ENCODE assay signal across 1 cellular context in the genomic region with DNA sequence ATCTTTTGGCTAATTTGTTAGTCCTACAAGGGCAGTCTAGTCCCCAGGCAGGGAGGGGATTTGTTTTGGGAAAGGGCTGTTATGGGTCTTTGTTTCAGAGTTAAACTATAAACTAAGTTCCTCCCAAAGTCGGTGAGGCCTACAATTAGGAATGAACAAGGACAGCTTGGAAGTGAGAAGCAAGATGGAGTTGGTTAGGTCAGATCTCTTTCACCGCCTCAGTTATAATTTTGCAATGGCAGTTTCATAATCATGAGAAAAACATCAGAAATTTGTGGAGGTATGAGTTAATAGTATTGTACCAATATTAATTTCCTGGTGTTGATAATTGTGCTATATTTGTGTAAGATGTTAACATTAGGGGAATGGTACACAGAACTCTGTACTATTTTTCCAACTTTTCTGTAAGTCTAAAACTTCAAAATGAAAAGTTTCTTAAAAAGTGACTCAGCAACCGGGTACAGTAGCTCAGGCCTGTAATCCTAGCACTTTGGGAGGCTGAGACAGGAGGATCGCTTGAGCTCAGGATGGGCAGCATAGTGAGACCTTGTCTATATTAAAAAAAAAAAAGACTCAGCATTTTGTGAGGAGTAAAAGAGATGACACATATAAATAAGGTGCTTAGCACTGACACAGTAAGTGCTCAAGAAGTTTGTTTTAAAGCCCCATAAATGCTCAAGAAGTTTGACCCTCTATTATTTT.
A peak's percentile ranks its signal among the peaks of the same experiment; 100 is the strongest.
TF ChIP-seq lines count a peak whose summit lies in the region.

No MANE protein-coding gene starts in this region.

TF ChIP-seq in K562, 482 proteins besides CTCF, POLR2A, EP300 and RAD21 (continued from another document and continues in another):
- TF ChIP-seq HMBOX1 (IDR thresholded peaks at IDR 0.05) (no peak), YBX1 (IDR thresholded peaks at IDR 0.05) (no peak), SLC30A9 (CRISPR knock-in tag; IDR thresholded peaks at IDR 0.05) (no peak), ZNF311 (CRISPR knock-in tag; IDR thresholded peaks at IDR 0.05) (no peak), KDM1A (IDR thresholded peaks at IDR 0.05) (no peak), TFE3 (CRISPR knock-in tag; IDR thresholded peaks at IDR 0.05) (no peak), KAT2B (IDR thresholded peaks at IDR 0.05; ENCODE audit: low read depth, low read length) (no peak), ARID4B (CRISPR knock-in tag; IDR thresholded peaks at IDR 0.05) (no peak), NR4A1 (CRISPR knock-in tag; IDR thresholded peaks at IDR 0.05) (no peak), NR4A1 (tag; IDR thresholded peaks at IDR 0.05) (peak; percentile 87), ZNF77 (CRISPR knock-in tag; IDR thresholded peaks at IDR 0.05) (no peak), PREB (CRISPR knock-in tag; IDR thresholded peaks at IDR 0.05) (no peak), ZBTB9 (CRISPR knock-in tag; IDR thresholded peaks at IDR 0.05) (no peak), NFATC3 (IDR thresholded peaks at IDR 0.05) (no peak), ZNF778 (CRISPR knock-in tag; IDR thresholded peaks at IDR 0.05) (no peak), ILK (tag; IDR thresholded peaks at IDR 0.05; ENCODE audit: borderline replicate concordance, low read depth) (no peak), DACH1 (IDR thresholded peaks at IDR 0.05; ENCODE audit: partially characterized antibody) (no peak), ZNF12 (CRISPR knock-in tag; IDR thresholded peaks at IDR 0.05) (no peak)
- TF ChIP-seq, protein P1, sequence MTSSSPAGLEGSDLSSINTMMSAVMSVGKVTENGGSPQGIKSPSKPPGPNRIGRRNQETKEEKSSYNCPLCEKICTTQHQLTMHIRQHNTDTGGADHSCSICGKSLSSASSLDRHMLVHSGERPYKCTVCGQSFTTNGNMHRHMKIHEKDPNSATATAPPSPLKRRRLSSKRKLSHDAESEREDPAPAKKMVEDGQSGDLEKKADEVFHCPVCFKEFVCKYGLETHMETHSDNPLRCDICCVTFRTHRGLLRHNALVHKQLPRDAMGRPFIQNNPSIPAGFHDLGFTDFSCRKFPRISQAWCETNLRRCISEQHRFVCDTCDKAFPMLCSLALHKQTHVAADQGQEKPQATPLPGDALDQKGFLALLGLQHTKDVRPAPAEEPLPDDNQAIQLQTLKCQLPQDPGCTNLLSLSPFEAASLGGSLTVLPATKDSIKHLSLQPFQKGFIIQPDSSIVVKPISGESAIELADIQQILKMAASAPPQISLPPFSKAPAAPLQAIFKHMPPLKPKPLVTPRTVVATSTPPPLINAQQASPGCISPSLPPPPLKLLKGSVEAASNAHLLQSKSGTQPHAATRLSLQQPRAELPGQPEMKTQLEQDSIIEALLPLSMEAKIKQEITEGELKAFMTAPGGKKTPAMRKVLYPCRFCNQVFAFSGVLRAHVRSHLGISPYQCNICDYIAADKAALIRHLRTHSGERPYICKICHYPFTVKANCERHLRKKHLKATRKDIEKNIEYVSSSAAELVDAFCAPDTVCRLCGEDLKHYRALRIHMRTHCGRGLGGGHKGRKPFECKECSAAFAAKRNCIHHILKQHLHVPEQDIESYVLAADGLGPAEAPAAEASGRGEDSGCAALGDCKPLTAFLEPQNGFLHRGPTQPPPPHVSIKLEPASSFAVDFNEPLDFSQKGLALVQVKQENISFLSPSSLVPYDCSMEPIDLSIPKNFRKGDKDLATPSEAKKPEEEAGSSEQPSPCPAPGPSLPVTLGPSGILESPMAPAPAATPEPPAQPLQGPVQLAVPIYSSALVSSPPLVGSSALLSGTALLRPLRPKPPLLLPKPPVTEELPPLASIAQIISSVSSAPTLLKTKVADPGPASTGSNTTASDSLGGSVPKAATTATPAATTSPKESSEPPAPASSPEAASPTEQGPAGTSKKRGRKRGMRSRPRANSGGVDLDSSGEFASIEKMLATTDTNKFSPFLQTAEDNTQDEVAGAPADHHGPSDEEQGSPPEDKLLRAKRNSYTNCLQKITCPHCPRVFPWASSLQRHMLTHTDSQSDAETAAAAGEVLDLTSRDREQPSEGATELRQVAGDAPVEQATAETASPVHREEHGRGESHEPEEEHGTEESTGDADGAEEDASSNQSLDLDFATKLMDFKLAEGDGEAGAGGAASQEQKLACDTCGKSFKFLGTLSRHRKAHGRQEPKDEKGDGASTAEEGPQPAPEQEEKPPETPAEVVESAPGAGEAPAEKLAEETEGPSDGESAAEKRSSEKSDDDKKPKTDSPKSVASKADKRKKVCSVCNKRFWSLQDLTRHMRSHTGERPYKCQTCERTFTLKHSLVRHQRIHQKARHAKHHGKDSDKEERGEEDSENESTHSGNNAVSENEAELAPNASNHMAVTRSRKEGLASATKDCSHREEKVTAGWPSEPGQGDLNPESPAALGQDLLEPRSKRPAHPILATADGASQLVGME (CRISPR knock-in tag; IDR thresholded peaks at IDR 0.05): no peak
- TF ChIP-seq, protein P2, sequence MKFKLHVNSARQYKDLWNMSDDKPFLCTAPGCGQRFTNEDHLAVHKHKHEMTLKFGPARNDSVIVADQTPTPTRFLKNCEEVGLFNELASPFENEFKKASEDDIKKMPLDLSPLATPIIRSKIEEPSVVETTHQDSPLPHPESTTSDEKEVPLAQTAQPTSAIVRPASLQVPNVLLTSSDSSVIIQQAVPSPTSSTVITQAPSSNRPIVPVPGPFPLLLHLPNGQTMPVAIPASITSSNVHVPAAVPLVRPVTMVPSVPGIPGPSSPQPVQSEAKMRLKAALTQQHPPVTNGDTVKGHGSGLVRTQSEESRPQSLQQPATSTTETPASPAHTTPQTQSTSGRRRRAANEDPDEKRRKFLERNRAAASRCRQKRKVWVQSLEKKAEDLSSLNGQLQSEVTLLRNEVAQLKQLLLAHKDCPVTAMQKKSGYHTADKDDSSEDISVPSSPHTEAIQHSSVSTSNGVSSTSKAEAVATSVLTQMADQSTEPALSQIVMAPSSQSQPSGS (CRISPR knock-in tag; IDR thresholded peaks at IDR 0.05): no peak
- TF ChIP-seq, protein P3, sequence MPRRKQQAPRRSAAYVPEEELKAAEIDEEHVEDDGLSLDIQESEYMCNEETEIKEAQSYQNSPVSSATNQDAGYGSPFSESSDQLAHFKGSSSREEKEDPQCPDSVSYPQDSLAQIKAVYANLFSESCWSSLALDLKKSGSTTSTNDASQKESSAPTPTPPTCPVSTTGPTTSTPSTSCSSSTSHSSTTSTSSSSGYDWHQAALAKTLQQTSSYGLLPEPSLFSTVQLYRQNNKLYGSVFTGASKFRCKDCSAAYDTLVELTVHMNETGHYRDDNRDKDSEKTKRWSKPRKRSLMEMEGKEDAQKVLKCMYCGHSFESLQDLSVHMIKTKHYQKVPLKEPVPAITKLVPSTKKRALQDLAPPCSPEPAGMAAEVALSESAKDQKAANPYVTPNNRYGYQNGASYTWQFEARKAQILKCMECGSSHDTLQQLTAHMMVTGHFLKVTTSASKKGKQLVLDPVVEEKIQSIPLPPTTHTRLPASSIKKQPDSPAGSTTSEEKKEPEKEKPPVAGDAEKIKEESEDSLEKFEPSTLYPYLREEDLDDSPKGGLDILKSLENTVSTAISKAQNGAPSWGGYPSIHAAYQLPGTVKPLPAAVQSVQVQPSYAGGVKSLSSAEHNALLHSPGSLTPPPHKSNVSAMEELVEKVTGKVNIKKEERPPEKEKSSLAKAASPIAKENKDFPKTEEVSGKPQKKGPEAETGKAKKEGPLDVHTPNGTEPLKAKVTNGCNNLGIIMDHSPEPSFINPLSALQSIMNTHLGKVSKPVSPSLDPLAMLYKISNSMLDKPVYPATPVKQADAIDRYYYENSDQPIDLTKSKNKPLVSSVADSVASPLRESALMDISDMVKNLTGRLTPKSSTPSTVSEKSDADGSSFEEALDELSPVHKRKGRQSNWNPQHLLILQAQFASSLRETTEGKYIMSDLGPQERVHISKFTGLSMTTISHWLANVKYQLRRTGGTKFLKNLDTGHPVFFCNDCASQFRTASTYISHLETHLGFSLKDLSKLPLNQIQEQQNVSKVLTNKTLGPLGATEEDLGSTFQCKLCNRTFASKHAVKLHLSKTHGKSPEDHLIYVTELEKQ (CRISPR knock-in tag; IDR thresholded peaks at IDR 0.05): no peak
- TF ChIP-seq, protein P4, sequence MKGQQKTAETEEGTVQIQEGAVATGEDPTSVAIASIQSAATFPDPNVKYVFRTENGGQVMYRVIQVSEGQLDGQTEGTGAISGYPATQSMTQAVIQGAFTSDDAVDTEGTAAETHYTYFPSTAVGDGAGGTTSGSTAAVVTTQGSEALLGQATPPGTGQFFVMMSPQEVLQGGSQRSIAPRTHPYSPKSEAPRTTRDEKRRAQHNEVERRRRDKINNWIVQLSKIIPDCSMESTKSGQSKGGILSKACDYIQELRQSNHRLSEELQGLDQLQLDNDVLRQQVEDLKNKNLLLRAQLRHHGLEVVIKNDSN (CRISPR knock-in tag; IDR thresholded peaks at IDR 0.05): no peak
- TF ChIP-seq, protein P5, sequence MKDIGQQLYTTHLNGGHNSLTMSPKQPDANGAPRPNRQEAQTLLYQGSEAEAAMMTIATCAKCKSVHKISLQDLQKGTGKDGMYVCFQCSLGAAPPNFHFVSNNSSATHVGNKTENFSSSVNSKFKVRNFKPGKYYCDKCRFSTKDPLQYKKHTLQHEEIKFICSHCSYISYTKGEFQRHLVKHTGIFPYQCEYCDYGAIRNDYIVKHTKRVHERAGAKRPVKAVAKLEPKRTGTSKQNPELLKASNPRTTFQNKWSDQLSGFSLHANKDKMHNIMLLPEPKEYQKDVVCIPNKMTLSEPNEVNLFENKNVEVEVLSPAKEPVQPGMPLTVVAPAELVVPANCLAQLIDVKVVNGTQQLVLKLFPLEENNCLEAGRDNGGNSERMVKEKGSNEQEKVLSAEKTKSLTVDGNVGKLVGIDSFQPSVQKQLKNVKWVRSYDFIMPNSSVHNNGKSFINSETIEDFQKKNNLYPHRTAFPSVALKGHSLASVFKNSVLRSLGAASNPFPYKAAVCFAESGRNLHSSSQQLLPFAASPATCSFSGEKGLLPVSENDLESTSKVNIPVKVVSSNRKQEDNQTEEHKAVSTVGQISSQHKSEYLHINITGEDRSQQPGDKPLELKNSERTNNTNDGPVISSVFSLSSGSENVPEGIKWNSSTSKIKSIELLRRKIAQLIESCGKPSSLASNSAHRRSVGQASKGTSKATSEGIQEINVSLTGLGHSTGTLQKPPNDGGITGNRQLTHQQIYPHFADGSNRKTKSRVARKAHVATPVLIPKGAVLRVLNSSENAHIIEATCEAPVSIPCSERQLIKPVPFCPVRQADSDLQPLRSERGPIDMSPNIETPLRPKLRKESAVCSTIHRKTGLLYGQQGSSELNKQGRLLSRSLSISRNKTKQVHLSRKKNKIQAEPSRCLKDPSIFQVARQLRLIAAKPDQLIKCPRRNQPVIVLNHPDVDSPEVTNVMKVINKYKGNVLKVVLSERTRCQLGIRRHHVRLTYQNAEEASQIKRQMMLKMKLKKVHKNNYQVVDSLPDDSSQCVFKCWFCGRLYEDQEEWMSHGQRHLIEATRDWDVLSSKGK (CRISPR knock-in tag; IDR thresholded peaks at IDR 0.05): no peak
